Comparison of ENCODE assay signal across 9 cellular contexts in genomic region chr2:81334046-81334445, GRCh38.
"Had no signal": no experiment of that assay in that cellular context is flagged by ENCODE, and none has a peak within 500 bp of the region (broad histone marks: within the 10 kb centered on the region; RNA-seq: fewer than 3 reads in every experiment).

No MANE protein-coding gene starts in this region.

- H3K4me2 ChIP-seq: GM23338 had no signal

- H2AFZ ChIP-seq: GM23248, GM23338 had no signal

- H3K36me3 ChIP-seq: HAP-1 had no signal

- H3K27ac ChIP-seq: GM23248 had no signal

- ATAC-seq: GM23338, HCT116 had no signal

- H3K9me3 ChIP-seq: HAP-1 had no signal

- H3K9ac ChIP-seq: GM23248 had no signal

- DNase-seq: GM23248, GOT3, H7, H9, HCEC 1CT, HFFc6 had no signal

- H3K4me3 ChIP-seq: GM23248, GM23338, HAP-1 had no signal

- H3K4me1 ChIP-seq: HAP-1 had no signal
